8 cellular contexts compared by ENCODE assay signal in the genomic region with DNA sequence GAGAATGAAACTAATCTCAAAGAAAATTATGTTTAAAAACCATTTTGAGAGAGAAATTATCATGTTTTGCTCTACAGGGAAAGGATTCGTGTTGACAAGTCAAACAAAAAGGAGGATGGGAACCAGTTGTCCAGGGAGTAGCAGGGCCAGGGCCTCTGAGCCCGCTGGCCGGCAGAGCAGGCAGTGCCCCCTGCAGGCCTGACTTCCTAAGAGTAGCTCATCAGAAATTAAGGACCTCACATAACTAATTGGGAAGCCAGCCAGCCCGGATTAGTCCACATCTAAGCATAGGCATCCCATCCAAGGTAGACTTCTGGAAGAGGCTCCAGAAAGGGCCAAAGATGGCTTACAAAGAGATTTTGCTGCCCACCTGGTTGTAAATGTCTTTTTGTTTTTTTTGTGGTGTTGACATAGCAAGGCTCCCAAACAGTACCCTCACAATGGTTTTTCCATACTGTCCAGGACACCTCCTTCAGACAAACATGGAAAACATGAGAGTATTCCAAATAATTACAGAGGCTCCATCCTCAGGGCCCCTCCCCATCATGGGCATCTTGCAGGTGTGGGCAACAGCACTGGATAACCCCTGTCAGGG.
DNase-seq lines count a peak whose midpoint lies in the region; ATAC-seq, FAIRE-seq and TF ChIP-seq lines count a peak whose summit lies in the region.

No MANE protein-coding gene starts in this region.

- no peaks in the 10 kb centered on the region for H3K9me2 ChIP-seq in DOHH2 (replicated peaks; ENCODE audit: control insufficient read depth, low read length)

- H3K4me3 ChIP-seq in DOHH2 (ENCODE audit: low read length) (no peak overlapping the region), HL-60 (replicated peaks; ENCODE audit: insufficient read depth, low read length) (no peak overlapping the region), breast epithelium (no peak overlapping the region), kidney (ENCODE audit: low read length in 2 of 2) (no peak overlapping the region)

- TF ChIP-seq CTCF in DOHH2 (IDR thresholded peaks at IDR 0.05; ENCODE audit: low read depth, low read length, poor library complexity, severe bottlenecking) (peak; percentile 50), HL-60 (IDR thresholded peaks at IDR 0.05; ENCODE audit: insufficient read depth, low read length) (peak; percentile 9), breast epithelium (IDR thresholded peaks at IDR 0.05) (peak in 2 of 3 donors; percentile 28 to 45), kidney (IDR thresholded peaks at IDR 0.05; ENCODE audit: borderline replicate concordance, extremely low read depth, insufficient read depth) (peak; percentile 56)

- H3K9me3 ChIP-seq in DOHH2 (ENCODE audit: control insufficient read depth, insufficient read depth, low read length) (no peaks in the 10 kb centered on the region), breast epithelium (no peaks in the 10 kb centered on the region), kidney (ENCODE audit: control insufficient read depth in 1 of 2, low read length in 2 of 2) (no peaks in the 10 kb centered on the region)

- H3K79me2 ChIP-seq in DOHH2 (ENCODE audit: control insufficient read depth, low read length), result no peaks in the 10 kb centered on the region

- H3F3A ChIP-seq in DOHH2 (ENCODE audit: control insufficient read depth, insufficient read depth), result no peaks in the 10 kb centered on the region

- ATAC-seq in GM21723 (IDR thresholded peaks at IDR 0.05; ENCODE audit: unreplicated experiment) (no peak), GM21528 (IDR thresholded peaks at IDR 0.05; ENCODE audit: low FRiP score, unreplicated experiment) (no peak)

- H3K27me3 ChIP-seq in DOHH2 (ENCODE audit: control insufficient read depth, low read length), result no peaks in the 10 kb centered on the region
- no peaks in the 10 kb centered on the region for H3K27me3 ChIP-seq in HL-60 (ENCODE audit: insufficient read depth, poor library complexity, severe bottlenecking)
- no peaks in the 10 kb centered on the region for H3K27me3 ChIP-seq in breast epithelium

- H4K20me1 ChIP-seq in DOHH2 (ENCODE audit: control insufficient read depth, insufficient read depth, low read depth, low read length), result no peaks in the 10 kb centered on the region

- H3K4me1 ChIP-seq in DOHH2 (ENCODE audit: control insufficient read depth, low read length), result no peaks in the 10 kb centered on the region
- no peaks in the 10 kb centered on the region for H3K4me1 ChIP-seq in breast epithelium
- H3K4me1 ChIP-seq in kidney (ENCODE audit: control insufficient read depth in 1 of 2, insufficient read depth in 1 of 2, low read depth in 1 of 2, low read length in 2 of 2), result no peaks in the 10 kb centered on the region

- DNase-seq in HL-60 (ENCODE audit: low read depth in 1 of 2, low spot score in 1 of 2), result peak in 1 of 2 experiments; percentile 29
- DNase-seq in SKM-1 treated with dmso at 0.1 percent for 144 hours (lab: John Stamatoyannopoulos, UW; ENCODE audit: unreplicated experiment), result peak; percentile 28
- DNase-seq in breast epithelium (ENCODE audit: low spot score in 2 of 2), result peak in 1 of 2 donors; percentile 61
- peak; percentile 78 for DNase-seq in kidney
- peak; percentile 2 for DNase-seq in stimulated activated naive CD4-positive, alpha-beta T cell treated with Interleukin-2 at 50 U/mL for 16 hours (lab: John Stamatoyannopoulos, UW)

- H3K27ac ChIP-seq in DOHH2 (ENCODE audit: low read depth, low read length) (no peak overlapping the region), HL-60 (replicated peaks) (no peak overlapping the region), breast epithelium (peak overlapping the region in 1 of 2 donors; percentile 77), kidney (ENCODE audit: low read depth in 2 of 2, low read length in 2 of 2) (no peak overlapping the region)

- H3K36me3 ChIP-seq in DOHH2 (ENCODE audit: control insufficient read depth, low read length) (no peaks in the 10 kb centered on the region), breast epithelium (no peaks in the 10 kb centered on the region), kidney (ENCODE audit: control insufficient read depth in 1 of 2, insufficient read depth in 2 of 2, low read length in 2 of 2) (no peaks in the 10 kb centered on the region)

- no peak for TF ChIP-seq POLR2A in breast epithelium (IDR thresholded peaks at IDR 0.05)

- no peak overlapping the region for H3K4me2 ChIP-seq in DOHH2 (ENCODE audit: low read length)

- intact Hi-C loops in breast epithelium (cut with DNase I; ENCODE audit: low total_unique reads), result no loop called here
- intact Hi-C loops in kidney (cut with DNase I), result no loop called here

- no peak overlapping the region for H3K9ac ChIP-seq in kidney (ENCODE audit: low read length in 2 of 2)

- peak; percentile 11 for FAIRE-seq in kidney (lab: Jason Lieb, UNC)
